Comparison of ENCODE assay signal across 19 cellular contexts in genomic region chr9:135910197-135910596, GRCh38. TPM values are rescaled to one million over a fixed set of nuclear protein-coding genes. Genes with fewer than 3 reads are reported as not detected.
DNase-seq lines count a peak whose midpoint lies in the region; ATAC-seq and TF ChIP-seq lines count a peak whose summit lies in the region.
"Had no signal": no experiment of that assay in that cellular context is flagged by ENCODE, and none has a peak within 500 bp of the region (broad histone marks: within the 10 kb centered on the region; RNA-seq: fewer than 3 reads in every experiment).

No MANE protein-coding gene starts in this region.

- H3K27ac Mint-ChIP-seq in stimulated activated naive CD8-positive, alpha-beta T cell treated with anti-CD3 and anti-CD28 coated beads, Interleukin-15, Interleukin-2, amounts not matched to agents 100 ng/mL and 50 ng/mL, for 24 hours, result no peak overlapping the region
- no peak overlapping the region for H3K27ac Mint-ChIP-seq in stimulated activated naive CD8-positive, alpha-beta T cell treated with anti-CD3 and anti-CD28 coated beads, Interleukin-15, amount 100 ng/mL, for 72 hours
- H3K27ac Mint-ChIP-seq in activated B cell treated with CpG ODN at 0.5 μM for 24 hours (no peak overlapping the region), mesothelial cell of epicardium (no peak overlapping the region)
- H3K27ac Mint-ChIP-seq: activated CD8-positive, alpha-beta memory T cell treated with anti-CD3 and anti-CD28 coated beads, Interleukin-2, amount 10 ng/mL, durations not matched to agents 7 days and 5 days; activated naive CD4-positive, alpha-beta T cell treated with anti-CD3 and anti-CD28 coated beads for 36 hours had no signal

- H3K4me1 Mint-ChIP-seq in stimulated activated naive CD8-positive, alpha-beta T cell treated with anti-CD3 and anti-CD28 coated beads, Interleukin-15, Interleukin-2, amounts not matched to agents 100 ng/mL and 50 ng/mL, for 24 hours (ENCODE audit: low read depth), result peaks cover 38% of the 10 kb centered on the region
- H3K4me1 Mint-ChIP-seq in stimulated activated naive CD8-positive, alpha-beta T cell treated with anti-CD3 and anti-CD28 coated beads, Interleukin-15, amount 100 ng/mL, for 72 hours, result peaks cover 56% of the 10 kb centered on the region
- peaks cover 37% of the 10 kb centered on the region for H3K4me1 Mint-ChIP-seq in activated B cell treated with CpG ODN at 0.5 μM for 24 hours
- peaks cover 28% of the 10 kb centered on the region for H3K4me1 Mint-ChIP-seq in mesothelial cell of epicardium

- TF ChIP-seq CTCF in activated B cell treated with CpG ODN at 0.5 μM for 24 hours (IDR thresholded peaks at IDR 0.05) (no peak), mesothelial cell of epicardium (IDR thresholded peaks at IDR 0.05; ENCODE audit: unreplicated experiment) (no peak)

- H3K27me3 Mint-ChIP-seq in stimulated activated naive CD8-positive, alpha-beta T cell treated with anti-CD3 and anti-CD28 coated beads, Interleukin-15, Interleukin-2, amounts not matched to agents 100 ng/mL and 50 ng/mL, for 24 hours, result no peaks in the 10 kb centered on the region
- H3K27me3 Mint-ChIP-seq in stimulated activated naive CD8-positive, alpha-beta T cell treated with anti-CD3 and anti-CD28 coated beads, Interleukin-15, amount 100 ng/mL, for 72 hours, result no peaks in the 10 kb centered on the region
- no peaks in the 10 kb centered on the region for H3K27me3 Mint-ChIP-seq in activated B cell treated with CpG ODN at 0.5 μM for 24 hours
- H3K27me3 Mint-ChIP-seq in mesothelial cell of epicardium (ENCODE audit: low read depth), result no peaks in the 10 kb centered on the region
- H3K27me3 Mint-ChIP-seq: activated CD8-positive, alpha-beta memory T cell treated with anti-CD3 and anti-CD28 coated beads, Interleukin-2, amount 10 ng/mL, durations not matched to agents 7 days and 5 days had no signal

- peaks cover 66% of the 10 kb centered on the region for H3K36me3 Mint-ChIP-seq in stimulated activated naive CD8-positive, alpha-beta T cell treated with anti-CD3 and anti-CD28 coated beads, Interleukin-15, Interleukin-2, amounts not matched to agents 100 ng/mL and 50 ng/mL, for 24 hours (ENCODE audit: low read depth)
- H3K36me3 Mint-ChIP-seq in activated B cell treated with CpG ODN at 0.5 μM for 24 hours (ENCODE audit: low read depth), result peaks cover 51% of the 10 kb centered on the region
- peaks cover 46% of the 10 kb centered on the region for H3K36me3 Mint-ChIP-seq in mesothelial cell of epicardium

- H3K9me3 Mint-ChIP-seq in stimulated activated naive CD8-positive, alpha-beta T cell treated with anti-CD3 and anti-CD28 coated beads, Interleukin-15, Interleukin-2, amounts not matched to agents 100 ng/mL and 50 ng/mL, for 24 hours, result peaks cover 22% of the 10 kb centered on the region
- peaks cover 14 to 26% of the 10 kb centered on the region in 2 donors for H3K9me3 Mint-ChIP-seq in stimulated activated naive CD8-positive, alpha-beta T cell treated with anti-CD3 and anti-CD28 coated beads, Interleukin-15, amount 100 ng/mL, for 72 hours
- H3K9me3 Mint-ChIP-seq in activated B cell treated with CpG ODN at 0.5 μM for 24 hours (peaks cover 10% of the 10 kb centered on the region), mesothelial cell of epicardium (peaks cover 32% of the 10 kb centered on the region)

- H3K4me3 Mint-ChIP-seq in stimulated activated naive CD8-positive, alpha-beta T cell treated with anti-CD3 and anti-CD28 coated beads, Interleukin-15, Interleukin-2, amounts not matched to agents 100 ng/mL and 50 ng/mL, for 24 hours, result peak overlapping the region; percentile 41
- H3K4me3 Mint-ChIP-seq in stimulated activated naive CD8-positive, alpha-beta T cell treated with anti-CD3 and anti-CD28 coated beads, Interleukin-15, amount 100 ng/mL, for 72 hours, result no peak overlapping the region
- H3K4me3 Mint-ChIP-seq in activated B cell treated with CpG ODN at 0.5 μM for 24 hours, result peak overlapping the region; percentile 56
- H3K4me3 Mint-ChIP-seq in mesothelial cell of epicardium, result peak overlapping the region; percentile 38
- H3K4me3 Mint-ChIP-seq: activated CD8-positive, alpha-beta memory T cell treated with anti-CD3 and anti-CD28 coated beads, Interleukin-2, amount 10 ng/mL, durations not matched to agents 7 days and 5 days; activated naive CD4-positive, alpha-beta T cell treated with anti-CD3 and anti-CD28 coated beads for 36 hours had no signal

- intact Hi-C loops in activated B cell treated with CpG ODN at 0.5 μM for 24 hours (cut with micrococcal nuclease), result no loop called here

- CTCF ChIA-PET in activated B cell treated with CpG ODN at 0.5 μM for 24 hours (lab: Charles Lee), result no interaction called here

- DNase-seq in stimulated activated naive CD8-positive, alpha-beta T cell treated with anti-CD3 and anti-CD28 coated beads, Interleukin-15, amount 100 ng/mL, for 72 hours, result no peak
- DNase-seq in activated B cell treated with CpG ODN at 0.5 μM for 24 hours, result no peak
- no peak for DNase-seq in mesothelial cell of epicardium (ENCODE audit: low spot score in 2 of 2, unreplicated experiment in 2 of 2)
- DNase-seq in 8988T, result no peak
- DNase-seq in NCI-H446 (lab: John Stamatoyannopoulos, UW), result no peak
- no peak for DNase-seq in occipital lobe (lab: John Stamatoyannopoulos, UW)
- DNase-seq: activated CD4-positive, CD25-positive, alpha-beta regulatory T cell treated with anti-CD3 and anti-CD28 coated beads, Interleukin-2, amount 50 U/mL, for 72 hours; activated CD8-positive, alpha-beta memory T cell treated with anti-CD3 and anti-CD28 coated beads, Interleukin-2, amount 10 ng/mL, durations not matched to agents 7 days and 5 days; activated naive CD4-positive, alpha-beta T cell treated with anti-CD3 and anti-CD28 coated beads for 36 hours; cortex of kidney; mesenchymal stem cell; NCI-H1436; NCI-H2171 treated with DMSO at 0.1 percent for 48 hours; NCI-H82; stimulated activated naive CD8-positive, alpha-beta T cell treated with anti-CD3 and anti-CD28 coated beads, Interleukin-15, Interleukin-2, amounts not matched to agents 100 U/mL and 50 U/mL, for 24 hours; T1000 had no signal

- POLR2A ChIA-PET in activated B cell treated with CpG ODN at 0.5 μM for 24 hours (lab: Charles Lee), result no interaction called here

- ATAC-seq in stimulated activated naive CD8-positive, alpha-beta T cell treated with anti-CD3 and anti-CD28 coated beads, Interleukin-15, amount 100 ng/mL, for 72 hours, result no peak
- ATAC-seq in activated B cell treated with CpG ODN at 0.5 μM for 24 hours (ENCODE audit: low read depth) (no peak), GM18498 (IDR thresholded peaks at IDR 0.05; ENCODE audit: unreplicated experiment) (no peak)
- ATAC-seq: activated CD8-positive, alpha-beta memory T cell treated with anti-CD3 and anti-CD28 coated beads, Interleukin-2, amount 10 ng/mL, durations not matched to agents 7 days and 5 days; right cardiac atrium; stimulated activated naive CD8-positive, alpha-beta T cell treated with anti-CD3 and anti-CD28 coated beads, Interleukin-15, Interleukin-2, amounts not matched to agents 100 U/mL and 50 U/mL, for 24 hours had no signal

RNA-seq across cellular contexts. Expression of gene CAMSAP1, which starts 2.9 kb away (rescaled TPM):
- total RNA-seq in activated B cell treated with CpG ODN at 0.5 μM for 24 hours, result 16.9 and 23.7 TPM in 2 replicates
- 62.4 to 64.4 TPM (median 63.3 TPM) in 3 replicates for total RNA-seq in mesothelial cell of epicardium
- total RNA-seq in occipital lobe, result 128 TPM

RNA-seq across cellular contexts. Expression of gene UBAC1, which starts 51.0 kb away (rescaled TPM):
- total RNA-seq in activated B cell treated with CpG ODN at 0.5 μM for 24 hours (24.3 and 25.5 TPM in 2 replicates), mesothelial cell of epicardium (31.7 to 33.8 TPM (median 32.0 TPM) in 3 replicates), occipital lobe (32.8 TPM)

Comparison
In these comparisons a context has a peak if more than half of its experiments do, and no peak if none do; other contexts are left out.
1. H3K4me3 Mint-ChIP-seq: peak in stimulated activated naive CD8-positive, alpha-beta T cell treated with anti-CD3 and anti-CD28 coated beads, Interleukin-15, Interleukin-2, amounts not matched to agents 100 ng/mL and 50 ng/mL, for 24 hours (single experiment), activated B cell treated with CpG ODN at 0.5 μM for 24 hours (single experiment) and mesothelial cell of epicardium (single experiment); none in stimulated activated naive CD8-positive, alpha-beta T cell treated with anti-CD3 and anti-CD28 coated beads, Interleukin-15, amount 100 ng/mL, for 72 hours (0 of 2).